In genomic region chr9:110069326-110070248, GRCh38 we compare ENCODE assay signal across 1 cellular context.
TF ChIP-seq lines count a peak whose summit lies in the region.

No MANE protein-coding gene starts in this region.

TF ChIP-seq in SK-N-SH, 30 proteins besides CTCF, POLR2A, EP300 and RAD21 (continued from another document):
- TF ChIP-seq POLR2AphosphoS5 (IDR thresholded peaks at IDR 0.05; ENCODE audit: low read depth, low read length) (peak; percentile 19; the same call in 1 of the 2 replicates), SMC3 (IDR thresholded peaks at IDR 0.05; ENCODE audit: low read depth, low read length) (no peak), GATA2 (CRISPR knock-in tag; IDR thresholded peaks at IDR 0.05) (no peak), RCOR1 (IDR thresholded peaks at IDR 0.05; ENCODE audit: low read length) (no peak), MEF2A (IDR thresholded peaks at IDR 0.05; ENCODE audit: borderline replicate concordance, low read depth) (0 out of 2 replicates have a peak, but pooled peaks have one; percentile 47), SIN3A (IDR thresholded peaks at IDR 0.05; ENCODE audit: borderline replicate concordance, low read depth, low read length) (peak; percentile 11; the same call in 1 of the 2 replicates), RXRA (IDR thresholded peaks at IDR 0.05; ENCODE audit: borderline replicate concordance, low read depth) (0 out of 2 replicates have a peak, but pooled peaks have one; percentile 12), USF2 (IDR thresholded peaks at IDR 0.05; ENCODE audit: borderline replicate concordance, low read depth, low read length) (0 out of 2 replicates have a peak, but pooled peaks have one; percentile 8)
